In the genomic region with DNA sequence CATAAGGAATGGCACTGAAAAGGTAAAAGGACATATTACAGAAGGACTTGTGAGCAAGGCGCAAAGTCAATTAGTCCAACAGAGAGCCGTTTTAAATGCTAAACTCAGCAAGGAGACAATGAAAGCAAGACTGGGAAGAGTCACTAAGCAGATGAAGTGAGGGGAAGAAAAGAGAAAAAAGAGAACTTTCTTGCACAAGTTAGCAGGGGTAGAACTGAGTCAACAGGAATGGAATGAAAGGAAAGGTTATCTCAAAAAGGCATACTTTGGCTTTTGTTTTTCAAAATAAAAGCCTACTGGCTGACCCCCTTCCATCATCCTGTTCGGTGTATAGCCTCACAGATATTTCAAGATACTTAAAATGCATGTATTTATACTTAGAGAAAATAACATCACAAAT, we compare ENCODE assay signal across 1 cellular context.
TF ChIP-seq lines count a peak whose summit lies in the region.

No MANE protein-coding gene starts in this region.

TF ChIP-seq in endothelial cell of umbilical vein, 7 proteins besides CTCF, POLR2A, EP300 and RAD21 (continued from another document):
- TF ChIP-seq MYC (IDR thresholded peaks at IDR 0.05; ENCODE audit: low read depth, low read length) (no peak), POLR2AphosphoS5 (IDR thresholded peaks at IDR 0.05; ENCODE audit: insufficient read depth, low read depth, low read length) (no peak), EZH2 (IDR thresholded peaks at IDR 0.05; ENCODE audit: borderline replicate concordance, low read depth, low read length, severe bottlenecking) (no peak), GATA2 (IDR thresholded peaks at IDR 0.05; ENCODE audit: insufficient read depth, insufficient read length, low read depth, low read length) (no peak)
- TF ChIP-seq, protein P1, sequence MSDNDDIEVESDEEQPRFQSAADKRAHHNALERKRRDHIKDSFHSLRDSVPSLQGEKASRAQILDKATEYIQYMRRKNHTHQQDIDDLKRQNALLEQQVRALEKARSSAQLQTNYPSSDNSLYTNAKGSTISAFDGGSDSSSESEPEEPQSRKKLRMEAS (IDR thresholded peaks at IDR 0.05; ENCODE audit: insufficient read depth, insufficient read length): no peak
TF ChIP-seq in endothelial cell of umbilical vein: peak in this region for 0.
